10 cellular contexts compared by ENCODE assay signal in the genomic region with DNA sequence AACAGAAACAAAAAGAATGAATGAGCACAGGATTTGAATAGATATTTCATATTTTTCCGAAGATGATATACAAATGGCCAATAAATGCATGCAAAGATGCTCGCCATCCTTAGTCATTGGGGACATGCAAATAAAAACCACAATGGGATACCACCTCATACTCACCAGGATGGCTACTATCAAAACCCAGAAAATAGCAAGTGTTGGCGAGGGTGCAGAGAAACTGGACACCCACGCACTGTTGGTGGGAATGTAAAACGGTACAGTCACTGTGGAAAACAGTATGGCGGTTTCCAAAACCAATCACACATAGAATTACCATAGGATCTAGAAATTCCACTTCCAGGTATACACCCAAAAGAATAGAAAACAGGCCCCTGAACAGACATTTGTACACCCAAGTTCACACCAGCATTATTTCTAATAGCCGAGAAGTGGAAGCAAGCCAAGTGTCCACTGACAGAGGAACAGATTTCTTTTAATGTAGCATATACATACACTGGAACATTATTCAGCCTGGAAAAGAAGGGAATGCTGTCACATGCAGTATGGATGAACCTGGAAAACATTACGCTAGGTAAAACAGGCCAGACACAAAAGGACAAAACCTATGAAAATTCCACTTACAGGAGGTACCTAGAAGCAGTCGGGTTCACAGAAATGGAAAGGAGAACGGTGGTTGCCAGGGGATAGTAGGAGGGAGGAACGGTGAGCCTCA. TPM values are rescaled to one million over a fixed set of nuclear protein-coding genes. Genes with fewer than 3 reads are reported as not detected.
A peak's percentile ranks its signal among the peaks of the same experiment; 100 is the strongest.
DNase-seq lines count a peak whose midpoint lies in the region; ATAC-seq and TF ChIP-seq lines count a peak whose summit lies in the region.
"Had no signal": no experiment of that assay in that cellular context is flagged by ENCODE, and none has a peak within 500 bp of the region (broad histone marks: within the 10 kb centered on the region; RNA-seq: fewer than 3 reads in every experiment).

No MANE protein-coding gene starts in this region.

- H3K4me3 ChIP-seq in DND-41 (ENCODE audit: low read depth in 1 of 2, low read length in 2 of 2) (peak overlapping the region; percentile 71 to 82), PC-9 (peak overlapping the region; percentile 80), endocrine pancreas (ENCODE audit: control insufficient read depth, insufficient read depth, low read length) (peak overlapping the region; percentile 72), parathyroid adenoma (ENCODE audit: low read depth, low read length) (no peak overlapping the region)

- POLR2A ChIA-PET in PC-9 (lab: Charles Lee; ENCODE audit: unreplicated experiment): no interaction called here

- H3K27me3 ChIP-seq in DND-41 (ENCODE audit: insufficient read depth, low read length, poor library complexity) (no peaks in the 10 kb centered on the region), PC-9 (ENCODE audit: insufficient read depth, low read depth) (no peaks in the 10 kb centered on the region), endocrine pancreas (ENCODE audit: control insufficient read depth, insufficient read depth, low read length) (no peaks in the 10 kb centered on the region), parathyroid adenoma (ENCODE audit: control insufficient read depth, insufficient read depth, low read length) (no peaks in the 10 kb centered on the region)

- H3K9ac ChIP-seq in DND-41 (ENCODE audit: low read depth, low read length) (peak overlapping the region; percentile 78), endocrine pancreas (ENCODE audit: control insufficient read depth, insufficient read depth, low read length) (no peak overlapping the region), parathyroid adenoma (no peak overlapping the region)

- H2AFZ ChIP-seq in DND-41 (ENCODE audit: low read depth, low read length) (no peak overlapping the region), PC-9 (peak overlapping the region; percentile 56), parathyroid adenoma (no peak overlapping the region)

- peaks cover 66% of the 10 kb centered on the region for H4K20me1 ChIP-seq in DND-41 (ENCODE audit: insufficient read depth, low read length)
- peaks cover 4% of the 10 kb centered on the region; the same call in 1 of the 2 replicates for H4K20me1 ChIP-seq in PC-9 (ENCODE audit: insufficient read depth)

- DNase-seq in DND-41 (no peak), PC-9 (no peak), AG08395 (ENCODE audit: low spot score) (no peak), putamen (ENCODE audit: low spot score) (no peak)
- DNase-seq in activated CD4-positive, CD25-positive, alpha-beta regulatory T cell (lab: John Stamatoyannopoulos, UW): no peak
- DNase-seq: central memory CD4-positive, alpha-beta T cell had no signal

- peaks cover 34% of the 10 kb centered on the region for H3K4me1 ChIP-seq in DND-41 (ENCODE audit: insufficient read depth, low read length)
- peaks cover 35% of the 10 kb centered on the region for H3K4me1 ChIP-seq in PC-9 (replicated peaks; ENCODE audit: insufficient read depth)
- H3K4me1 ChIP-seq in endocrine pancreas (ENCODE audit: control insufficient read depth, insufficient read depth, low read length): peaks cover 10% of the 10 kb centered on the region
- H3K4me1 ChIP-seq in parathyroid adenoma: peaks cover 16% of the 10 kb centered on the region

- no peak for ATAC-seq in DND-41 (ENCODE audit: insufficient read depth, low read depth)
- ATAC-seq in HG03354 (IDR thresholded peaks at IDR 0.05; ENCODE audit: poor library complexity, severe bottlenecking, unreplicated experiment): no peak

- no peaks in the 10 kb centered on the region for H3K9me2 ChIP-seq in PC-9 (ENCODE audit: insufficient read depth)

- no TSS peak for BruUV-seq in PC-9 (replicated peaks; lab: Mats Ljungman, UMichigan)

- H3K27ac ChIP-seq in DND-41 (ENCODE audit: low read length) (peak overlapping the region; percentile 70), PC-9 (peak overlapping the region; percentile 89), parathyroid adenoma (no peak overlapping the region)

- no peak for TF ChIP-seq CTCF in DND-41 (IDR thresholded peaks at IDR 0.05; ENCODE audit: borderline replicate concordance, extremely low read depth, low read length, poor library complexity, severe bottlenecking)
- no peak for TF ChIP-seq CTCF in PC-9 (conservative IDR thresholded peaks at IDR 0.05)
- no peak for TF ChIP-seq CTCF in parathyroid adenoma (IDR thresholded peaks at IDR 0.05)

- intact Hi-C loops in PC-9 (cut with micrococcal nuclease; ENCODE audit: unreplicated experiment): loop anchor here (2.0 kb wide), 1 partner anchor 69 kb away; the partner anchor contains the start of genes FBXO45 and WDR53

- CTCF ChIA-PET in PC-9 (lab: Charles Lee): no interaction called here

- peaks cover 46% of the 10 kb centered on the region for H3K36me3 ChIP-seq in DND-41 (ENCODE audit: insufficient read depth, low read length)
- H3K36me3 ChIP-seq in PC-9 (ENCODE audit: low read depth): peaks cover 21% of the 10 kb centered on the region
- no peaks in the 10 kb centered on the region for H3K36me3 ChIP-seq in endocrine pancreas (ENCODE audit: control insufficient read depth, insufficient read depth, low read length)
- no peaks in the 10 kb centered on the region for H3K36me3 ChIP-seq in parathyroid adenoma (ENCODE audit: control insufficient read depth, insufficient read depth, low read length)

- no peaks in the 10 kb centered on the region for H3K9me3 ChIP-seq in DND-41 (ENCODE audit: insufficient read depth, low read length, severe bottlenecking)
- H3K9me3 ChIP-seq in PC-9 (ENCODE audit: insufficient read depth, low read depth): no peaks in the 10 kb centered on the region
- no peaks in the 10 kb centered on the region for H3K9me3 ChIP-seq in endocrine pancreas (ENCODE audit: control insufficient read depth, low read length)
- H3K9me3 ChIP-seq in parathyroid adenoma (ENCODE audit: control insufficient read depth, low read length): no peaks in the 10 kb centered on the region

- peaks cover 38% of the 10 kb centered on the region for H3F3A ChIP-seq in PC-9 (ENCODE audit: insufficient read depth, low read depth)

- H3K4me2 ChIP-seq in DND-41 (ENCODE audit: insufficient read depth, low read length) (peak overlapping the region; percentile 81), PC-9 (peak overlapping the region; percentile 89), parathyroid adenoma (ENCODE audit: low read length) (peak overlapping the region; percentile 3)

- peaks cover 84% of the 10 kb centered on the region for H3K79me2 ChIP-seq in DND-41 (ENCODE audit: insufficient read depth, low read length)
- peaks cover 84% of the 10 kb centered on the region for H3K79me2 ChIP-seq in PC-9 (ENCODE audit: low read depth)
- H3K79me2 ChIP-seq in parathyroid adenoma: peaks cover 58% of the 10 kb centered on the region

RNA-seq across cellular contexts. Expression of gene RNF168, which starts 3.6 kb away (rescaled TPM):
- 49.3 and 60.6 TPM in 2 replicates for total RNA-seq in PC-9 (2021)

RNA-seq across cellular contexts. Expression of gene SMCO1, which starts 15.2 kb away (rescaled TPM):
- not detected in 2 replicates for total RNA-seq in PC-9 (2021)
- total RNA-seq: temporal lobe had no signal

Comparison
In these comparisons a context has a peak if more than half of its experiments do, and no peak if none do; other contexts are left out.
1. H3K4me2 ChIP-seq: peak in every context shown above with its lines; median percentile 89 in PC-9; 81 in DND-41; 3 in parathyroid adenoma.